In genomic region chr2:71510938-71511337, GRCh38 we compare ENCODE assay signal across 14 cellular contexts. TPM values are rescaled to one million over a fixed set of nuclear protein-coding genes. Genes with fewer than 3 reads are reported as not detected.
DNase-seq lines count a peak whose midpoint lies in the region; ATAC-seq and TF ChIP-seq lines count a peak whose summit lies in the region.
"Had no signal": no experiment of that assay in that cellular context is flagged by ENCODE, and none has a peak within 500 bp of the region (broad histone marks: within the 10 kb centered on the region; RNA-seq: fewer than 3 reads in every experiment).

No MANE protein-coding gene starts in this region.

- no peak overlapping the region for H2BK12ac ChIP-seq in neuronal stem cell (ENCODE audit: low read length)

- H2BK5ac ChIP-seq in neuronal stem cell (ENCODE audit: low read length), result no peak overlapping the region

- no peak overlapping the region for H4K91ac ChIP-seq in neuronal stem cell (ENCODE audit: low read depth, low read length, poor library complexity)

- no peak overlapping the region for H3K4me2 ChIP-seq in neuronal stem cell (ENCODE audit: insufficient read depth, low read length, poor library complexity, severe bottlenecking)
- no peak overlapping the region for H3K4me2 ChIP-seq in OCI-LY7 (ENCODE audit: low read length)

- POLR2A ChIA-PET in OCI-LY7 (lab: Charles Lee), result interaction anchor here (1.2 kb wide), 1 partner anchor 178 kb away, joined by 3 read pairs; no protein-coding TSS in a partner anchor

- no TSS peak for BruUV-seq in OCI-LY7 (replicated peaks; lab: Mats Ljungman, UMichigan)

- H3K27me3 Mint-ChIP-seq in endodermal cell (ENCODE audit: insufficient read depth), result no peaks in the 10 kb centered on the region

- H4K8ac ChIP-seq in neuronal stem cell (ENCODE audit: low read depth, low read length), result no peak overlapping the region

- no peaks in the 10 kb centered on the region for H3K79me1 ChIP-seq in neuronal stem cell (ENCODE audit: low read depth, low read length)

- no peaks in the 10 kb centered on the region for H3K79me2 ChIP-seq in OCI-LY7 (ENCODE audit: insufficient read depth, low read depth, low read length)

- H4K20me1 ChIP-seq in OCI-LY7 (ENCODE audit: insufficient read depth, low read length), result no peaks in the 10 kb centered on the region; the same call in 1 of the 2 replicates

- no peaks in the 10 kb centered on the region for H3K9me3 Mint-ChIP-seq in endodermal cell
- H3K9me3 Mint-ChIP-seq: CD4-positive, CD25-positive, alpha-beta regulatory T cell; CD8-positive, alpha-beta T cell had no signal

- H3K23ac ChIP-seq in neuronal stem cell (ENCODE audit: low read depth, low read length, poor library complexity), result no peak overlapping the region

- H3K14ac ChIP-seq in neuronal stem cell (ENCODE audit: low read length), result no peak overlapping the region

- WGBS in endodermal cell (ENCODE audit: insufficient coverage in 1 of 2, insufficient read length in 1 of 2), 2 experiments, result 87 to 100% methylated on average over 5 to 9 of the region's 9 CpGs
- WGBS in neuronal stem cell (ENCODE audit: extremely low coverage in 2 of 2, insufficient read length in 2 of 2, insufficient replicate concordance in 1 of 2), 2 donors, result no CpG with 5 or more reads among the region's 9 CpGs

- H3K9me2 ChIP-seq in OCI-LY7 (ENCODE audit: insufficient read depth, low read length), result no peaks in the 10 kb centered on the region

- CTCF ChIA-PET in OCI-LY7 (lab: Charles Lee; ENCODE audit: unreplicated experiment), result interaction anchor here (0.8 to 1.0 kb wide), 2 partner anchors 23 to 211 kb away, joined by 3 to 4 read pairs; no protein-coding TSS in a partner anchor

- H3K27ac ChIP-seq in endodermal cell (ENCODE audit: low read depth, low read length) (no peak overlapping the region), neuronal stem cell (replicated peaks; ENCODE audit: low read length) (no peak overlapping the region), upper lobe of right lung (no peak overlapping the region), OCI-LY7 (ENCODE audit: low read depth, low read length, poor library complexity, severe bottlenecking) (no peak overlapping the region)
- H3K27ac ChIP-seq: 22Rv1 had no signal

- H3K4ac ChIP-seq in neuronal stem cell (ENCODE audit: low read length), result no peak overlapping the region

- H3K4me1 Mint-ChIP-seq in endodermal cell, result no peaks in the 10 kb centered on the region

- H3K9me3 ChIP-seq in endodermal cell (ENCODE audit: control insufficient read depth, low read length), result no peaks in the 10 kb centered on the region
- H3K9me3 ChIP-seq in neuronal stem cell (replicated peaks in 1 of 2; ENCODE audit: control insufficient read depth in 2 of 2, insufficient read depth in 1 of 2, low read depth in 1 of 2, low read length in 2 of 2), result peaks cover 0 to 3% of the 10 kb centered on the region in 2 donors
- H3K9me3 ChIP-seq in upper lobe of right lung, result no peaks in the 10 kb centered on the region
- no peaks in the 10 kb centered on the region for H3K9me3 ChIP-seq in OCI-LY7 (ENCODE audit: low read length)
- H3K9me3 ChIP-seq: Caco-2 had no signal

- H2AK5ac ChIP-seq in neuronal stem cell (ENCODE audit: low read depth, low read length), result no peak overlapping the region

- no peak overlapping the region for H3K9ac ChIP-seq in endodermal cell (ENCODE audit: extremely low read depth, low read length, poor library complexity, severe bottlenecking)
- no peak overlapping the region for H3K9ac ChIP-seq in neuronal stem cell (ENCODE audit: low read depth, low read length, poor library complexity)

- H3K27me3 ChIP-seq in endodermal cell (ENCODE audit: control insufficient read depth, insufficient read depth, low read length, poor library complexity, severe bottlenecking) (no peaks in the 10 kb centered on the region), neuronal stem cell (ENCODE audit: control insufficient read depth in 3 of 3, insufficient read depth in 3 of 3, low read depth in 1 of 3, low read length in 3 of 3) (peaks cover 0 to 2% (median 0%) of the 10 kb centered on the region in 3 experiments), upper lobe of right lung (no peaks in the 10 kb centered on the region)

- TF ChIP-seq CTCF in endodermal cell (conservative IDR thresholded peaks at IDR 0.05) (no peak), upper lobe of right lung (IDR thresholded peaks at IDR 0.05) (no peak), OCI-LY7 (conservative IDR thresholded peaks at IDR 0.05; ENCODE audit: low read length) (no peak)

- no peak overlapping the region for H3K4me3 ChIP-seq in endodermal cell (ENCODE audit: low read length)
- H3K4me3 ChIP-seq in neuronal stem cell (ENCODE audit: low read length in 2 of 2), result no peak overlapping the region
- no peak overlapping the region for H3K4me3 ChIP-seq in upper lobe of right lung
- H3K4me3 ChIP-seq in OCI-LY7 (ENCODE audit: low read depth, low read length, poor library complexity, severe bottlenecking), result no peak overlapping the region

- H3K4me1 ChIP-seq in endodermal cell (ENCODE audit: control insufficient read depth, insufficient read depth, low read length) (no peaks in the 10 kb centered on the region), neuronal stem cell (ENCODE audit: control insufficient read depth in 2 of 2, insufficient read depth in 1 of 2, low read depth in 1 of 2, low read length in 2 of 2) (no peaks in the 10 kb centered on the region), upper lobe of right lung (no peaks in the 10 kb centered on the region), OCI-LY7 (ENCODE audit: insufficient read depth, low read length, poor library complexity, severe bottlenecking) (no peaks in the 10 kb centered on the region)
- H3K4me1 ChIP-seq: Caco-2 had no signal

- no peak for ATAC-seq in activated CD4-positive, CD25-positive, alpha-beta regulatory T cell treated with anti-CD3 and anti-CD28 coated beads, Interleukin-2, amount 50 U/mL, for 24 hours
- ATAC-seq in upper lobe of right lung (no peak), GM21576 (IDR thresholded peaks at IDR 0.05; ENCODE audit: unreplicated experiment) (no peak)

- no peak overlapping the region for H2BK120ac ChIP-seq in neuronal stem cell (ENCODE audit: low read depth, low read length)

- no peak overlapping the region for H3K27ac Mint-ChIP-seq in endodermal cell
- H3K27ac Mint-ChIP-seq: B cell; CD4-positive, CD25-positive, alpha-beta regulatory T cell; CD8-positive, alpha-beta T cell had no signal

- no peak overlapping the region for H2BK15ac ChIP-seq in neuronal stem cell (ENCODE audit: low read length)

- H3K18ac ChIP-seq in neuronal stem cell (ENCODE audit: low read length), result peak overlapping the region; percentile 11

- intact Hi-C loops in upper lobe of right lung (cut with DNase I), result loop anchor here (5.0 kb wide), 1 partner anchor 209 kb away; no protein-coding TSS in a partner anchor
- intact Hi-C loops in OCI-LY7 (cut with micrococcal nuclease; ENCODE audit: unreplicated experiment), result loop anchor here (1.0 to 10.0 kb wide), 4 partner anchors 46 to 354 kb away; no protein-coding TSS in a partner anchor

- H2AFZ ChIP-seq in neuronal stem cell (ENCODE audit: low read length), result no peak overlapping the region
- H2AFZ ChIP-seq in OCI-LY7 (ENCODE audit: low read length), result no peak overlapping the region

- H3K36me3 Mint-ChIP-seq in endodermal cell (ENCODE audit: low read depth), result no peaks in the 10 kb centered on the region
- H3K36me3 Mint-ChIP-seq: CD4-positive, CD25-positive, alpha-beta regulatory T cell; CD8-positive, alpha-beta T cell had no signal

- no peaks in the 10 kb centered on the region for H3K36me3 ChIP-seq in endodermal cell (ENCODE audit: control insufficient read depth, insufficient read depth, low read length)
- no peaks in the 10 kb centered on the region for H3K36me3 ChIP-seq in neuronal stem cell (replicated peaks in 1 of 2; ENCODE audit: control insufficient read depth in 2 of 2, insufficient read depth in 2 of 2, low read length in 2 of 2)
- H3K36me3 ChIP-seq in upper lobe of right lung, result no peaks in the 10 kb centered on the region
- no peaks in the 10 kb centered on the region for H3K36me3 ChIP-seq in OCI-LY7 (ENCODE audit: insufficient read depth, low read length)

- peak; percentile 18 for DNase-seq in activated CD4-positive, CD25-positive, alpha-beta regulatory T cell treated with anti-CD3 and anti-CD28 coated beads, Interleukin-2, amount 50 U/mL, for 72 hours
- peak; percentile 40 for DNase-seq in endodermal cell
- no peak for DNase-seq in neuronal stem cell (ENCODE audit: low spot score)
- peak; percentile 35 for DNase-seq in upper lobe of right lung
- no peak for DNase-seq in OCI-LY7 (ENCODE audit: low spot score)
- no peak for DNase-seq in SKM-1 (lab: John Stamatoyannopoulos, UW; ENCODE audit: unreplicated experiment)
- DNase-seq: GOT3 had no signal

- H3K4me3 Mint-ChIP-seq in endodermal cell, result no peak overlapping the region
- H3K4me3 Mint-ChIP-seq: B cell; CD4-positive, CD25-positive, alpha-beta regulatory T cell; CD8-positive, alpha-beta T cell had no signal

RNA-seq across cellular contexts. Expression of gene DYSF, which starts 57.6 kb away (rescaled TPM):
- 1 to 10 TPM; 1.4 to 3.1 TPM for total RNA-seq in endodermal cell
- 1.5 TPM for polyA plus RNA-seq in endodermal cell (2013, experiment 1 of 2)
- polyA plus RNA-seq in endodermal cell (2013, experiment 2 of 2), result 1.2 TPM
- polyA plus RNA-seq in neuronal stem cell (2013, experiment 1 of 2), result 0.43 TPM
- polyA plus RNA-seq in neuronal stem cell (2013, experiment 2 of 2), result 0.35 TPM
- 37.7 TPM for total RNA-seq in upper lobe of right lung
- total RNA-seq in OCI-LY7 (2014; rRNA removed; shearing (Covaris generic)), result not detected in 2 replicates
- not detected in 2 replicates for total RNA-seq in OCI-LY7 (2022)

Comparison
In these comparisons a context has a peak if more than half of its experiments do, and no peak if none do; other contexts are left out.
1. DNase-seq: peak in activated CD4-positive, CD25-positive, alpha-beta regulatory T cell treated with anti-CD3 and anti-CD28 coated beads, Interleukin-2, amount 50 U/mL, for 72 hours (single experiment), endodermal cell (single experiment) and upper lobe of right lung (single experiment); none in neuronal stem cell (single experiment), OCI-LY7 (single experiment) and SKM-1 (single experiment).